Comparison of ENCODE assay signal across 12 cellular contexts in the genomic region with DNA sequence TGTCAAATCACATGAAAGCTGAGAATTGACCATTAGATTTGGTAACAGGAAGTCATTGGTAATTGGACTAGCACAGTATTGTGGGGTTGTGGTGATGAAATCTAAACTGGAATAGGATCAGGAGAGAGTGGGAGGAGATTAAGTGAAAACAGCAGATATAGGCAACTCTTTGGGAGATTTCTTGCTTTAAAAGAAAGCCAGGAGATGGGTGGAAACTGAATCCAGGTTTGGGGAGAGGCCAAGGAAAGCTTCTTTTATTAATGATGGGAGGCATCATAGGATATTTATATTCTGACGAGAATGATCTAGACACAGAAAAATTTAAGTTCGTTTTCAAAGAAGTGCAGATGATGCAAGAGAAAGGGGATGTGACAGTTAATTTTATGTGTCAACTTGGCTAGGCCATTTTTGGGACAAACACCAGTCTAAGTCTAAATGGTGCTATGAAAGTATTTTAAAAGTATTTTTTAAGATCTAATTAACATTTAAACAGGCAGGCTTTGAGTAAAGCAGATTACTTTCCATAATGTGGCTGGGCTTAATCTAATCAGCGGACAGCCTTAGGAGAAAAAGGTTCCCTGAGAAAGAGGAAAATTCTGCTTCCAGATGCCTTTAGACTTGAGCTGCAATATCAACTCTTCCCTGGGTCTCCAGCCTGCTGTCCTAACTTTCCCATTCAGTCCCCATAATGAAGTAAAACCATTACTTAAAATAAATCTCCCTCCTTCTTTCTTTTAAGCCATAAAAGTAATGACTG. TPM values are rescaled to one million over a fixed set of nuclear protein-coding genes. Genes with fewer than 3 reads are reported as not detected.
DNase-seq lines count a peak whose midpoint lies in the region; ATAC-seq, FAIRE-seq and TF ChIP-seq lines count a peak whose summit lies in the region.
"Had no signal": no experiment of that assay in that cellular context is flagged by ENCODE, and none has a peak within 500 bp of the region (broad histone marks: within the 10 kb centered on the region; RNA-seq: fewer than 3 reads in every experiment).

No MANE protein-coding gene starts in this region.

- peak; percentile 89 for DNase-seq in AG10803 (ENCODE audit: low read depth)
- peak; percentile 78 for DNase-seq in NCI-H82 (lab: John Stamatoyannopoulos, UW)
- DNase-seq in epithelial cell of prostate (ENCODE audit: low read depth, low spot score) = no peak
- DNase-seq in pancreas = no peak
- no peak for DNase-seq in nephron progenitor cell
- DNase-seq in NCI-H187 (lab: John Stamatoyannopoulos, UW) = no peak
- no peak for DNase-seq in activated naive CD4-positive, alpha-beta T cell treated with Interleukin-2 at 50 U/mL for 16 hours
- DNase-seq in pons (ENCODE audit: low spot score) = no peak
- DNase-seq: effector CD4-positive, alpha-beta T cell had no signal

- peaks cover 5 to 9% (median 7%) of the 10 kb centered on the region in 3 donors for H3K4me1 ChIP-seq in pancreas

- H3K27ac ChIP-seq in epithelial cell of prostate (peak overlapping the region; percentile 3), pancreas (peak overlapping the region in 1 of 4 donors; percentile 21)
- H3K27ac ChIP-seq: C4-2B had no signal

- H3K9me3 Mint-ChIP-seq in nephron progenitor cell = no peaks in the 10 kb centered on the region
- H3K9me3 Mint-ChIP-seq: neural crest cell had no signal

- no peak overlapping the region for H3K4me3 ChIP-seq in AG10803 (ENCODE audit: low read length)
- H3K4me3 ChIP-seq in pancreas = no peak overlapping the region

- H3K4me1 Mint-ChIP-seq in nephron progenitor cell = no peaks in the 10 kb centered on the region
- H3K4me1 Mint-ChIP-seq: neural crest cell had no signal

- TF ChIP-seq CTCF in AG10803 (conservative IDR thresholded peaks at IDR 0.05; ENCODE audit: low read length) (no peak), pancreas (IDR thresholded peaks at IDR 0.05) (no peak), nephron progenitor cell (IDR thresholded peaks at IDR 0.05) (no peak)

- FAIRE-seq in pancreas (lab: Jason Lieb, UNC) = no peak
- FAIRE-seq: urothelium cell line had no signal

- H3K36me3 Mint-ChIP-seq in nephron progenitor cell (ENCODE audit: low read depth) = peaks cover 59% of the 10 kb centered on the region

- peak in 3 of 4 donors; percentile 17 to 67 (median 22) for ATAC-seq in pancreas

- no peak overlapping the region for H3K27ac Mint-ChIP-seq in nephron progenitor cell

- no peak overlapping the region for H3K4me3 Mint-ChIP-seq in nephron progenitor cell
- H3K4me3 Mint-ChIP-seq: neural crest cell had no signal

- no peaks in the 10 kb centered on the region for H3K27me3 Mint-ChIP-seq in nephron progenitor cell (ENCODE audit: low read depth, poor library complexity)

- peaks cover 6 to 39% (median 25%) of the 10 kb centered on the region in 3 donors for H3K36me3 ChIP-seq in pancreas

- intact Hi-C loops in pancreas (cut with DNase I) = no loop called here

- H3K9me3 ChIP-seq in pancreas = no peaks in the 10 kb centered on the region

- 43 to 64% methylated on average over 3 of the region's 3 CpGs for WGBS in pancreas, 2 donors

- H3K27me3 ChIP-seq in pancreas = no peaks in the 10 kb centered on the region

RNA-seq across cellular contexts. Expression of a gene that starts 24.7 kb away (rescaled TPM):
- total RNA-seq in pancreas = 10 to 100 TPM; 31.0 to 49.6 (median 41.0) TPM
- 10 to 100 TPM; 10.9 to 20.1 TPM for polyA plus RNA-seq in pancreas

Comparison
In these comparisons a context has a peak if more than half of its experiments do, and no peak if none do; other contexts are left out.
1. DNase-seq: peak in AG10803 (single experiment) and NCI-H82 (single experiment); none in epithelial cell of prostate (single experiment), pancreas (0 of 6), nephron progenitor cell (single experiment), NCI-H187 (0 of 2), activated naive CD4-positive, alpha-beta T cell treated with Interleukin-2 at 50 U/mL for 16 hours (single experiment) and pons (single experiment).